In genomic region chr16:53159781-53160436, GRCh38 we compare ENCODE assay signal across 8 cellular contexts.
DNase-seq lines count a peak whose midpoint lies in the region; ATAC-seq, FAIRE-seq and TF ChIP-seq lines count a peak whose summit lies in the region.

No MANE protein-coding gene starts in this region.

- WGBS in lower leg skin, 2 donors: 81 to 82% methylated on average over 6 of the region's 6 CpGs

- H3K9me3 ChIP-seq in breast epithelium: no peaks in the 10 kb centered on the region

- peaks cover 24% of the 10 kb centered on the region for H3K36me3 Mint-ChIP-seq in activated T-cell treated with anti-CD3 and anti-CD28 coated beads, Interleukin-2, amount 50 U/mL, for 4 hours (ENCODE audit: insufficient read depth)
- H3K36me3 Mint-ChIP-seq in activated T-cell treated with anti-CD3 and anti-CD28 coated beads, Interleukin-2, amount 50 U/mL, for 24 hours (ENCODE audit: low read depth): peaks cover 27% of the 10 kb centered on the region

- no peaks in the 10 kb centered on the region for H3K4me1 Mint-ChIP-seq in activated T-cell treated with anti-CD3 and anti-CD28 coated beads, Interleukin-2, amount 50 U/mL, for 4 hours (ENCODE audit: low read depth)
- peaks cover 8% of the 10 kb centered on the region for H3K4me1 Mint-ChIP-seq in activated T-cell treated with anti-CD3 and anti-CD28 coated beads, Interleukin-2, amount 50 U/mL, for 24 hours (ENCODE audit: low read depth)

- no peak overlapping the region for H3K4me3 Mint-ChIP-seq in activated T-cell treated with anti-CD3 and anti-CD28 coated beads, Interleukin-2, amount 50 U/mL, for 4 hours
- no peak overlapping the region for H3K4me3 Mint-ChIP-seq in activated T-cell treated with anti-CD3 and anti-CD28 coated beads, Interleukin-2, amount 50 U/mL, for 24 hours

- H3K4me3 ChIP-seq in breast epithelium (no peak overlapping the region), lower leg skin (ENCODE audit: low read depth, poor library complexity, severe bottlenecking) (no peak overlapping the region)

- FAIRE-seq in urothelium cell line (lab: Jason Lieb, UNC): no peak

- no peak overlapping the region for H3K27ac ChIP-seq in breast epithelium

- H3K36me3 ChIP-seq in breast epithelium: peaks cover 8% of the 10 kb centered on the region

- H3K27me3 ChIP-seq in breast epithelium: no peaks in the 10 kb centered on the region

- intact Hi-C loops in breast epithelium (cut with DNase I; ENCODE audit: low total_unique reads) (no loop called here), lower leg skin (cut with DNase I; ENCODE audit: low total_unique reads) (loop anchor here (2.0 kb wide), 1 partner anchor 105 kb away; the partner anchor contains the start of gene CHD9)

- peak; percentile 54 to 65 (median 55) for TF ChIP-seq CTCF in breast epithelium (IDR thresholded peaks at IDR 0.05)
- no peak for TF ChIP-seq CTCF in lower leg skin (IDR thresholded peaks at IDR 0.05)

- peak; percentile 62 to 66 for ATAC-seq in activated T-cell treated with anti-CD3 and anti-CD28 coated beads, Interleukin-2, amount 50 U/mL, for 4 hours
- peak; percentile 79 for ATAC-seq in left lobe of liver

- no peaks in the 10 kb centered on the region for H3K27me3 Mint-ChIP-seq in activated T-cell treated with anti-CD3 and anti-CD28 coated beads, Interleukin-2, amount 50 U/mL, for 4 hours (ENCODE audit: low read depth)
- no peaks in the 10 kb centered on the region for H3K27me3 Mint-ChIP-seq in activated T-cell treated with anti-CD3 and anti-CD28 coated beads, Interleukin-2, amount 50 U/mL, for 24 hours

- H3K27ac Mint-ChIP-seq in activated T-cell treated with anti-CD3 and anti-CD28 coated beads, Interleukin-2, amount 50 U/mL, for 24 hours: no peak overlapping the region

- TF ChIP-seq POLR2A in breast epithelium (IDR thresholded peaks at IDR 0.05) (no peak), lower leg skin (IDR thresholded peaks at IDR 0.05) (no peak)

- H3K4me1 ChIP-seq in breast epithelium: no peaks in the 10 kb centered on the region

- no peaks in the 10 kb centered on the region for H3K9me3 Mint-ChIP-seq in activated T-cell treated with anti-CD3 and anti-CD28 coated beads, Interleukin-2, amount 50 U/mL, for 4 hours
- no peaks in the 10 kb centered on the region for H3K9me3 Mint-ChIP-seq in activated T-cell treated with anti-CD3 and anti-CD28 coated beads, Interleukin-2, amount 50 U/mL, for 24 hours

- no peak for DNase-seq in activated T-cell treated with anti-CD3 and anti-CD28 coated beads, Interleukin-2, amount 50 U/mL, for 4 hours
- no peak for DNase-seq in activated T-cell treated with anti-CD3 and anti-CD28 coated beads, Interleukin-2, amount 50 U/mL, for 24 hours
- DNase-seq in HCEC 1CT (peak; percentile 27), NCI-H526 treated with DMSO at 0.1 percent for 48 hours (lab: John Stamatoyannopoulos, UW) (peak; percentile 2), breast epithelium (ENCODE audit: low spot score in 2 of 2) (no peak), left lobe of liver (ENCODE audit: low spot score) (no peak), urothelium cell line (ENCODE audit: low spot score) (peak; percentile 23), lower leg skin (ENCODE audit: low spot score in 2 of 2) (no peak)

Comparison
In these comparisons a context has a peak if more than half of its experiments do, and no peak if none do; other contexts are left out.
1. DNase-seq: peak in HCEC 1CT (single experiment), NCI-H526 treated with DMSO at 0.1 percent for 48 hours (single experiment) and urothelium cell line (single experiment); none in activated T-cell treated with anti-CD3 and anti-CD28 coated beads, Interleukin-2, amount 50 U/mL, for 4 hours (single experiment), activated T-cell treated with anti-CD3 and anti-CD28 coated beads, Interleukin-2, amount 50 U/mL, for 24 hours (single experiment), breast epithelium (0 of 2), left lobe of liver (single experiment) and lower leg skin (0 of 2).
2. CTCF ChIP-seq: peak in breast epithelium (3 of 3); none in lower leg skin (0 of 3).